28 cellular contexts compared by ENCODE assay signal in genomic region chr6:158586652-158587051, GRCh38.
"Had no signal": no experiment of that assay in that cellular context is flagged by ENCODE, and none has a peak within 500 bp of the region (broad histone marks: within the 10 kb centered on the region; RNA-seq: fewer than 3 reads in every experiment).

No MANE protein-coding gene starts in this region.

- DNase-seq: dermis blood vessel endothelial cell; dorsolateral prefrontal cortex; effector CD4-positive, alpha-beta T cell; effector memory CD4-positive, alpha-beta T cell; endodermal cell; erythroblast; esophagus squamous epithelium; foreskin fibroblast; foreskin melanocyte; gastrocnemius medialis; glutamatergic neuron; head of caudate nucleus; heart right ventricle; hippocampal formation; left cardiac atrium; left lung; left ventricle myocardium superior; lower lobe of right lung; mesenchymal stem cell; mucosa of descending colon had no signal

- H3K9me3 Mint-ChIP-seq: endodermal cell, mesothelial cell of epicardium had no signal

- H3K27me3 ChIP-seq: dorsolateral prefrontal cortex, esophagus squamous epithelium, gastrocnemius medialis, heart right ventricle, left lung had no signal

- H3K4me3 ChIP-seq: coronary artery, dorsolateral prefrontal cortex, esophagus squamous epithelium, gastrocnemius medialis, heart right ventricle, left lung, lower lobe of right lung, mucosa of descending colon had no signal

- H3K4me3 Mint-ChIP-seq: endodermal cell, mesothelial cell of epicardium had no signal

- H3K27ac ChIP-seq: coronary artery, dorsolateral prefrontal cortex, epithelial cell of prostate, esophagus squamous epithelium, gastrocnemius medialis, heart right ventricle, left lung, lower lobe of right lung had no signal

- H3K27ac Mint-ChIP-seq: endodermal cell, mesothelial cell of epicardium had no signal

- H3K4me1 ChIP-seq: esophagus squamous epithelium, left lung, lower lobe of right lung had no signal

- ATAC-seq: esophagus mucosa, gastrocnemius medialis, heart right ventricle, left cardiac atrium, left lung, left ventricle myocardium superior, lower lobe of right lung, mucosa of descending colon had no signal

- H3K4me1 Mint-ChIP-seq: mesothelial cell of epicardium had no signal

- H3K9me3 ChIP-seq: esophagus squamous epithelium, gastrocnemius medialis, heart right ventricle, left lung, lower lobe of right lung, mucosa of descending colon had no signal

- FAIRE-seq: colon, endometrium, islet of Langerhans, keratinocyte had no signal
